9 cellular contexts compared by ENCODE assay signal in the genomic region with DNA sequence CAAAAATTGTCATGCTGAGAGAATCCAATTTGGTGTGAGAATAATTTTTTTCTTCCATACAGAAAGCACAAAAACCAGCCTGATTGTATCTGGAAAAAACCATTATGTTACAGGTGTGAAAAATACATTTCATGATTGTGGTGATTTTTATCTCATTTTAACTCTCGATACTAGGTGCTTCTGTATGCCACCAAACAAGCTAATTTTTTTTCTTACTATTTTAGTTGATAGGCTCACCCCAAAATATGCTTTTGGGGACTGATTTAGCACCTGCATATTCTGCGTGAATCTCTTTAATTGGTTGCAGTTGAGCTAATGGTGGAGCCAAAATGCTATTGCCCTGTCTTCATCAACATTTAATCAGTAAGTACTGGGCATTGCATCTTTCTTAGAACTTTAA. TPM values are rescaled to one million over a fixed set of nuclear protein-coding genes. Genes with fewer than 3 reads are reported as not detected.
DNase-seq lines count a peak whose midpoint lies in the region; ATAC-seq, FAIRE-seq and TF ChIP-seq lines count a peak whose summit lies in the region.
"Had no signal": no experiment of that assay in that cellular context is flagged by ENCODE, and none has a peak within 500 bp of the region (broad histone marks: within the 10 kb centered on the region; RNA-seq: fewer than 3 reads in every experiment).

No MANE protein-coding gene starts in this region.

- peak overlapping the region; percentile 47 for H3K56ac ChIP-seq in mesendoderm (ENCODE audit: low read length)

- H2BK120ac ChIP-seq in mesendoderm (ENCODE audit: low read depth, low read length): no peak overlapping the region

- H3K79me1 ChIP-seq in mesendoderm (ENCODE audit: low read length): peaks cover 1% of the 10 kb centered on the region

- H3K18ac ChIP-seq in mesendoderm (ENCODE audit: low read length): no peak overlapping the region

- no peaks in the 10 kb centered on the region for H3K27me3 ChIP-seq in right atrium auricular region
- no peaks in the 10 kb centered on the region for H3K27me3 ChIP-seq in astrocyte (ENCODE audit: insufficient read depth, low read length)
- no peaks in the 10 kb centered on the region for H3K27me3 ChIP-seq in mesendoderm (ENCODE audit: insufficient read depth, low read length, poor library complexity)

- H3K36me3 ChIP-seq in right atrium auricular region (no peaks in the 10 kb centered on the region), astrocyte (ENCODE audit: insufficient read depth, low read length) (no peaks in the 10 kb centered on the region), mesendoderm (ENCODE audit: control insufficient read depth, insufficient read depth, low read length) (no peaks in the 10 kb centered on the region)

- peaks cover 0 to 48% of the 10 kb centered on the region in 2 donors for H3K4me1 ChIP-seq in right atrium auricular region
- peaks cover 18% of the 10 kb centered on the region for H3K4me1 ChIP-seq in astrocyte (ENCODE audit: insufficient read depth, low read length)
- no peaks in the 10 kb centered on the region for H3K4me1 ChIP-seq in mesendoderm (ENCODE audit: control insufficient read depth, low read depth, low read length)

- no peak overlapping the region for H3K23ac ChIP-seq in mesendoderm (ENCODE audit: low read length)

- WGBS in mesendoderm (ENCODE audit: extremely low coverage, insufficient coverage, low lambda C conversion rate): no CpG with 5 or more reads among the region's 2 CpGs

- no peak overlapping the region for H2AFZ ChIP-seq in astrocyte (ENCODE audit: low read depth, low read length)

- intact Hi-C loops in left ventricle myocardium superior (cut with micrococcal nuclease): no loop called here

- no peak for TF ChIP-seq CTCF in right atrium auricular region (IDR thresholded peaks at IDR 0.05)
- TF ChIP-seq CTCF in astrocyte (IDR thresholded peaks at IDR 0.05; ENCODE audit: insufficient read depth, low read depth, low read length): no peak

- H3K27ac Mint-ChIP-seq in astrocyte (ENCODE audit: unreplicated experiment): no peak overlapping the region

- H3K27me3 Mint-ChIP-seq in astrocyte (ENCODE audit: low read depth, unreplicated experiment): no peaks in the 10 kb centered on the region

- H4K8ac ChIP-seq in mesendoderm (ENCODE audit: low read depth, low read length): no peak overlapping the region

- H3K4me1 Mint-ChIP-seq in astrocyte (ENCODE audit: low read depth, unreplicated experiment): peaks cover 25% of the 10 kb centered on the region

- FAIRE-seq in astrocyte (lab: Jason Lieb, UNC): no peak
- FAIRE-seq: TTC549 had no signal

- H3K4me3 Mint-ChIP-seq in astrocyte (ENCODE audit: unreplicated experiment): peak overlapping the region; percentile 99

- H4K20me1 ChIP-seq in astrocyte (ENCODE audit: insufficient read depth, low read length): peaks cover 49% of the 10 kb centered on the region

- H3K9ac ChIP-seq in astrocyte (ENCODE audit: low read length) (peak overlapping the region; percentile 99), mesendoderm (ENCODE audit: low read length) (peak overlapping the region; percentile 58)

- H3K36me3 Mint-ChIP-seq in astrocyte (ENCODE audit: low read depth, unreplicated experiment): peaks cover 2% of the 10 kb centered on the region

- H3K27ac ChIP-seq in right atrium auricular region (peak overlapping the region; percentile 98), astrocyte (ENCODE audit: low read depth, low read length) (peak overlapping the region; percentile 87), mesendoderm (ENCODE audit: low read depth, low read length) (no peak overlapping the region)

- H3K9me3 Mint-ChIP-seq in astrocyte (ENCODE audit: unreplicated experiment): no peaks in the 10 kb centered on the region

- no peak overlapping the region for H2BK15ac ChIP-seq in mesendoderm (replicated peaks; ENCODE audit: low read depth)

- H2BK5ac ChIP-seq in mesendoderm (ENCODE audit: low read length): no peak overlapping the region

- ATAC-seq in left ventricle myocardium superior (no peak), HG03159 (IDR thresholded peaks at IDR 0.05; ENCODE audit: unreplicated experiment) (no peak)

- peak overlapping the region; percentile 23 to 77 for H3K4me3 ChIP-seq in right atrium auricular region
- H3K4me3 ChIP-seq in astrocyte (ENCODE audit: insufficient read depth, low read depth, low read length): peak overlapping the region; percentile 87
- peak overlapping the region; percentile 31 for H3K4me3 ChIP-seq in mesendoderm (ENCODE audit: low read length)

- H2AK5ac ChIP-seq in mesendoderm (ENCODE audit: low read length): no peak overlapping the region

- peaks cover 63% of the 10 kb centered on the region for H3K79me2 ChIP-seq in astrocyte (ENCODE audit: insufficient read depth, low read length)
- H3K79me2 ChIP-seq in mesendoderm (ENCODE audit: control insufficient read depth, insufficient read depth, low read length): peaks cover 37% of the 10 kb centered on the region

- DNase-seq in right atrium auricular region (ENCODE audit: low spot score) (no peak), left ventricle myocardium superior (no peak), astrocyte (ENCODE audit: low read depth) (no peak), mesendoderm (no peak), NCI-H526 (lab: John Stamatoyannopoulos, UW) (no peak), NCI-H2029 treated with DMSO at 0.1 percent for 48 hours (lab: John Stamatoyannopoulos, UW) (no peak)
- DNase-seq in stimulated activated CD4-positive, alpha-beta T cell treated with anti-CD3 and anti-CD28 coated beads, Interleukin-1b, Interleukin-23, amount 100 ng/mL, for 48 hours: no peak

- H4K5ac ChIP-seq in mesendoderm (ENCODE audit: low read length): no peak overlapping the region

- H3K4ac ChIP-seq in mesendoderm (ENCODE audit: low read depth, low read length): no peak overlapping the region

- H3K9me3 ChIP-seq in right atrium auricular region (no peaks in the 10 kb centered on the region), astrocyte (ENCODE audit: insufficient read depth, low read depth, low read length) (no peaks in the 10 kb centered on the region)

- H3K4me2 ChIP-seq in astrocyte (ENCODE audit: low read length) (peak overlapping the region; percentile 89), mesendoderm (ENCODE audit: low read length) (peak overlapping the region; percentile 70)

RNA-seq across cellular contexts. Expression of a gene that starts 1.9 kb away (rescaled TPM):
- total RNA-seq in right atrium auricular region: 10 to 100 TPM; 25.7 to 26.9 TPM
- 24.4 TPM for total RNA-seq in left ventricle myocardium superior
- 77.3 and 89.2 TPM in 2 replicates for total RNA-seq in astrocyte
- 102 TPM for polyA plus RNA-seq in mesendoderm (2013, experiment 1 of 2)
- 102 TPM for polyA plus RNA-seq in mesendoderm (2013, experiment 2 of 2)

Comparison
In these comparisons a context has a peak if more than half of its experiments do, and no peak if none do; other contexts are left out.
1. H3K4me3 ChIP-seq: peak in every context shown above with its lines; median percentile 87 in astrocyte; 50 in right atrium auricular region; 31 in mesendoderm.